1 cellular context compared by ENCODE assay signal in the genomic region with DNA sequence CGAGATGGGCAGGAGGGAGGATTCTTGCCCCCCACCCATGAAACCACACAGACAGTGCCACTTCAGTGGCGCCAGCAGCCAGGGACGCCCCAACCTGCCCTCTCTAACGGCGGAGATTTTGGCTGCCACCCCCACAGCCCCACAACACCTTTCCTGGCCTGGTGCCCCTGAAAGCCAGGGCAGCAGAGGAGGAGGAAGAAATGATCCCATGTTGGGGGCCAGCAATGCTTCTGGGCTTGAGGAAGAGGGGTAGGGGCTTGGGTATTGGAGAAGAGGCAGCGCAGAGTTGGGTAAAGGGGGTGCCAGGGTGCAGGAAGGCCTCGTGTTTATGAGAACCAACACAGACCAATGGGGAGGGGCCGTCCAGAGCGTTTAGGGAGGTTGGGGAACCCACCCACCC.
TF ChIP-seq lines count a peak whose summit lies in the region.

No MANE protein-coding gene starts in this region.

TF ChIP-seq in GM23338, 12 proteins besides CTCF, POLR2A, EP300 and RAD21 (continued from another document):
- TF ChIP-seq, protein P1, sequence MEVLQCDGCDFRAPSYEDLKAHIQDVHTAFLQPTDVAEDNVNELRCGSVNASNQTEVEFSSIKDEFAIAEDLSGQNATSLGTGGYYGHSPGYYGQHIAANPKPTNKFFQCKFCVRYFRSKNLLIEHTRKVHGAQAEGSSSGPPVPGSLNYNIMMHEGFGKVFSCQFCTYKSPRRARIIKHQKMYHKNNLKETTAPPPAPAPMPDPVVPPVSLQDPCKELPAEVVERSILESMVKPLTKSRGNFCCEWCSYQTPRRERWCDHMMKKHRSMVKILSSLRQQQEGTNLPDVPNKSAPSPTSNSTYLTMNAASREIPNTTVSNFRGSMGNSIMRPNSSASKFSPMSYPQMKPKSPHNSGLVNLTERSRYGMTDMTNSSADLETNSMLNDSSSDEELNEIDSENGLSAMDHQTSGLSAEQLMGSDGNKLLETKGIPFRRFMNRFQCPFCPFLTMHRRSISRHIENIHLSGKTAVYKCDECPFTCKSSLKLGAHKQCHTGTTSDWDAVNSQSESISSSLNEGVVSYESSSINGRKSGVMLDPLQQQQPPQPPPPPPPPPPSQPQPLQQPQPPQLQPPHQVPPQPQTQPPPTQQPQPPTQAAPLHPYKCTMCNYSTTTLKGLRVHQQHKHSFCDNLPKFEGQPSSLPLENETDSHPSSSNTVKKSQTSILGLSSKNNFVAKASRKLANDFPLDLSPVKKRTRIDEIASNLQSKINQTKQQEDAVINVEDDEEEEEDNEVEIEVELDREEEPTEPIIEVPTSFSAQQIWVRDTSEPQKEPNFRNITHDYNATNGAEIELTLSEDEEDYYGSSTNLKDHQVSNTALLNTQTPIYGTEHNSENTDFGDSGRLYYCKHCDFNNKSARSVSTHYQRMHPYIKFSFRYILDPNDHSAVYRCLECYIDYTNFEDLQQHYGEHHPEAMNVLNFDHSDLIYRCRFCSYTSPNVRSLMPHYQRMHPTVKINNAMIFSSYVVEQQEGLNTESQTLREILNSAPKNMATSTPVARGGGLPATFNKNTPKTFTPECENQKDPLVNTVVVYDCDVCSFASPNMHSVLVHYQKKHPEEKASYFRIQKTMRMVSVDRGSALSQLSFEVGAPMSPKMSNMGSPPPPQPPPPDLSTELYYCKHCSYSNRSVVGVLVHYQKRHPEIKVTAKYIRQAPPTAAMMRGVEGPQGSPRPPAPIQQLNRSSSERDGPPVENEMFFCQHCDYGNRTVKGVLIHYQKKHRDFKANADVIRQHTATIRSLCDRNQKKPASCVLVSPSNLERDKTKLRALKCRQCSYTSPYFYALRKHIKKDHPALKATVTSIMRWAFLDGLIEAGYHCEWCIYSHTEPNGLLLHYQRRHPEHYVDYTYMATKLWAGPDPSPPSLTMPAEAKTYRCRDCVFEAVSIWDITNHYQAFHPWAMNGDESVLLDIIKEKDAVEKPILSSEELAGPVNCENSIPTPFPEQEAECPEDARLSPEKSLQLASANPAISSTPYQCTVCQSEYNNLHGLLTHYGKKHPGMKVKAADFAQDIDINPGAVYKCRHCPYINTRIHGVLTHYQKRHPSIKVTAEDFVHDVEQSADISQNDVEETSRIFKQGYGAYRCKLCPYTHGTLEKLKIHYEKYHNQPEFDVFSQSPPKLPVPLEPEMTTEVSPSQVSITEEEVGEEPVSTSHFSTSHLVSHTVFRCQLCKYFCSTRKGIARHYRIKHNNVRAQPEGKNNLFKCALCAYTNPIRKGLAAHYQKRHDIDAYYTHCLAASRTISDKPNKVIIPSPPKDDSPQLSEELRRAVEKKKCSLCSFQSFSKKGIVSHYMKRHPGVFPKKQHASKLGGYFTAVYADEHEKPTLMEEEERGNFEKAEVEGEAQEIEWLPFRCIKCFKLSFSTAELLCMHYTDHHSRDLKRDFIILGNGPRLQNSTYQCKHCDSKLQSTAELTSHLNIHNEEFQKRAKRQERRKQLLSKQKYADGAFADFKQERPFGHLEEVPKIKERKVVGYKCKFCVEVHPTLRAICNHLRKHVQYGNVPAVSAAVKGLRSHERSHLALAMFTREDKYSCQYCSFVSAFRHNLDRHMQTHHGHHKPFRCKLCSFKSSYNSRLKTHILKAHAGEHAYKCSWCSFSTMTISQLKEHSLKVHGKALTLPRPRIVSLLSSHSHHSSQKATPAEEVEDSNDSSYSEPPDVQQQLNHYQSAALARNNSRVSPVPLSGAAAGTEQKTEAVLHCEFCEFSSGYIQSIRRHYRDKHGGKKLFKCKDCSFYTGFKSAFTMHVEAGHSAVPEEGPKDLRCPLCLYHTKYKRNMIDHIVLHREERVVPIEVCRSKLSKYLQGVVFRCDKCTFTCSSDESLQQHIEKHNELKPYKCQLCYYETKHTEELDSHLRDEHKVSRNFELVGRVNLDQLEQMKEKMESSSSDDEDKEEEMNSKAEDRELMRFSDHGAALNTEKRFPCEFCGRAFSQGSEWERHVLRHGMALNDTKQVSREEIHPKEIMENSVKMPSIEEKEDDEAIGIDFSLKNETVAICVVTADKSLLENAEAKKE (CRISPR knock-in tag; IDR thresholded peaks at IDR 0.05), result no peak
- TF ChIP-seq ZNF331 (CRISPR knock-in tag; IDR thresholded peaks at IDR 0.05; ENCODE audit: low read depth), result no peak
- no peak for TF ChIP-seq ZNF114 (CRISPR knock-in tag; IDR thresholded peaks at IDR 0.05)
- TF ChIP-seq EZH2phosphoT487 (IDR thresholded peaks at IDR 0.05; ENCODE audit: unreplicated experiment), result no peak
- TF ChIP-seq, protein P2, sequence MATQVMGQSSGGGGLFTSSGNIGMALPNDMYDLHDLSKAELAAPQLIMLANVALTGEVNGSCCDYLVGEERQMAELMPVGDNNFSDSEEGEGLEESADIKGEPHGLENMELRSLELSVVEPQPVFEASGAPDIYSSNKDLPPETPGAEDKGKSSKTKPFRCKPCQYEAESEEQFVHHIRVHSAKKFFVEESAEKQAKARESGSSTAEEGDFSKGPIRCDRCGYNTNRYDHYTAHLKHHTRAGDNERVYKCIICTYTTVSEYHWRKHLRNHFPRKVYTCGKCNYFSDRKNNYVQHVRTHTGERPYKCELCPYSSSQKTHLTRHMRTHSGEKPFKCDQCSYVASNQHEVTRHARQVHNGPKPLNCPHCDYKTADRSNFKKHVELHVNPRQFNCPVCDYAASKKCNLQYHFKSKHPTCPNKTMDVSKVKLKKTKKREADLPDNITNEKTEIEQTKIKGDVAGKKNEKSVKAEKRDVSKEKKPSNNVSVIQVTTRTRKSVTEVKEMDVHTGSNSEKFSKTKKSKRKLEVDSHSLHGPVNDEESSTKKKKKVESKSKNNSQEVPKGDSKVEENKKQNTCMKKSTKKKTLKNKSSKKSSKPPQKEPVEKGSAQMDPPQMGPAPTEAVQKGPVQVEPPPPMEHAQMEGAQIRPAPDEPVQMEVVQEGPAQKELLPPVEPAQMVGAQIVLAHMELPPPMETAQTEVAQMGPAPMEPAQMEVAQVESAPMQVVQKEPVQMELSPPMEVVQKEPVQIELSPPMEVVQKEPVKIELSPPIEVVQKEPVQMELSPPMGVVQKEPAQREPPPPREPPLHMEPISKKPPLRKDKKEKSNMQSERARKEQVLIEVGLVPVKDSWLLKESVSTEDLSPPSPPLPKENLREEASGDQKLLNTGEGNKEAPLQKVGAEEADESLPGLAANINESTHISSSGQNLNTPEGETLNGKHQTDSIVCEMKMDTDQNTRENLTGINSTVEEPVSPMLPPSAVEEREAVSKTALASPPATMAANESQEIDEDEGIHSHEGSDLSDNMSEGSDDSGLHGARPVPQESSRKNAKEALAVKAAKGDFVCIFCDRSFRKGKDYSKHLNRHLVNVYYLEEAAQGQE (IDR thresholded peaks at IDR 0.05; ENCODE audit: unreplicated experiment), result no peak
- no peak for TF ChIP-seq POLR2AphosphoS5 (IDR thresholded peaks at IDR 0.05; ENCODE audit: low read depth)
- no peak for TF ChIP-seq STAT1 (IDR thresholded peaks at IDR 0.05; ENCODE audit: unreplicated experiment)
- no peak for TF ChIP-seq NANOG (IDR thresholded peaks at IDR 0.05; ENCODE audit: borderline replicate concordance)
- TF ChIP-seq JUNB (IDR thresholded peaks at IDR 0.05; ENCODE audit: unreplicated experiment), result no peak
- TF ChIP-seq, protein P3, sequence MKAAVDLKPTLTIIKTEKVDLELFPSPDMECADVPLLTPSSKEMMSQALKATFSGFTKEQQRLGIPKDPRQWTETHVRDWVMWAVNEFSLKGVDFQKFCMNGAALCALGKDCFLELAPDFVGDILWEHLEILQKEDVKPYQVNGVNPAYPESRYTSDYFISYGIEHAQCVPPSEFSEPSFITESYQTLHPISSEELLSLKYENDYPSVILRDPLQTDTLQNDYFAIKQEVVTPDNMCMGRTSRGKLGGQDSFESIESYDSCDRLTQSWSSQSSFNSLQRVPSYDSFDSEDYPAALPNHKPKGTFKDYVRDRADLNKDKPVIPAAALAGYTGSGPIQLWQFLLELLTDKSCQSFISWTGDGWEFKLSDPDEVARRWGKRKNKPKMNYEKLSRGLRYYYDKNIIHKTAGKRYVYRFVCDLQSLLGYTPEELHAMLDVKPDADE (IDR thresholded peaks at IDR 0.05), result no peak
